Comparison of ENCODE assay signal across 1 cellular context in genomic region chr2:64133828-64134227, GRCh38.
TF ChIP-seq lines count a peak whose summit lies in the region.

No MANE protein-coding gene starts in this region.

TF ChIP-seq in WTC11, 78 proteins besides CTCF, POLR2A, EP300 and RAD21 (continued from another document):
- no peak for TF ChIP-seq FOXP4 (CRISPR knock-in tag; IDR thresholded peaks at IDR 0.05)
- TF ChIP-seq JAZF1 (CRISPR knock-in tag; IDR thresholded peaks at IDR 0.05): no peak
- TF ChIP-seq JUN (CRISPR knock-in tag; IDR thresholded peaks at IDR 0.05): no peak
- TF ChIP-seq KAT7 (CRISPR knock-in tag; IDR thresholded peaks at IDR 0.05; ENCODE audit: borderline replicate concordance): no peak
- TF ChIP-seq TCF7 (CRISPR knock-in tag; IDR thresholded peaks at IDR 0.05; ENCODE audit: low read depth): no peak
- TF ChIP-seq MLX (CRISPR knock-in tag; IDR thresholded peaks at IDR 0.05): no peak
- no peak for TF ChIP-seq ZNF532 (CRISPR knock-in tag; IDR thresholded peaks at IDR 0.05; ENCODE audit: borderline replicate concordance)
